ENCODE assay signal across 18 cellular contexts in the genomic region with DNA sequence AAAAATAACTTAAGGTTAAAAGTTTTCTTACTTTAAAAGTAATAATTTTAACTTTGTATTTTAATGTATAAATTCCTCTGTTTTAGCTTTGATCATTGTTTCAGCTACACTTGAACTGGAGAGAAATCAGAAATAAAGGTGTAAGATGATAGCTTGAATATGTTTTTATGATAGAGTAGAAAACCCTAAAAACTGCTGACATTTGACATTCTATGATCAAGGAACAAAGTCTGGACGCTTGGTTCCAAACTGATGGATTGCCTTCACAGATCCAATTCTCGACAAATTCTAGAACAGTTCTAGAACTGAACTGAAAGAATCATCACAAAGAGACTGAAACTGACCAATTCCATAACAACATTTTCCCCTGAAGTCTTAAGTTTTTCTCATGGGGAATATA. TPM values are rescaled to one million over a fixed set of nuclear protein-coding genes. Genes with fewer than 3 reads are reported as not detected.
A peak's percentile ranks its signal among the peaks of the same experiment; 100 is the strongest.
DNase-seq lines count a peak whose midpoint lies in the region; ATAC-seq and TF ChIP-seq lines count a peak whose summit lies in the region.
"Had no signal": no experiment of that assay in that cellular context is flagged by ENCODE, and none has a peak within 500 bp of the region (broad histone marks: within the 10 kb centered on the region; RNA-seq: fewer than 3 reads in every experiment).

Gene ANKRD61, plus strand, starts transcription at position 389 of the 400 bp plus-strand sequence. Its CDS starts 0 bp downstream, at position 389.

- no peak within 1 kb of the TSS for H3K9ac ChIP-seq in H9 (ENCODE audit: extremely low read depth, insufficient read length, low read length)

- H3K36me3 ChIP-seq in upper lobe of right lung, result peaks cover 71% of the 10 kb centered on the region

- H3K27ac ChIP-seq in H9 (ENCODE audit: insufficient read length, low read depth, low read length) (no peak within 1 kb of the TSS), upper lobe of right lung (no peak within 1 kb of the TSS)
- H3K27ac ChIP-seq: pancreas had no signal

- H3K4me3 Mint-ChIP-seq in activated T-cell treated with anti-CD3 and anti-CD28 coated beads, Interleukin-2, amount 50 U/mL, for 72 hours, result no peak within 1 kb of the TSS
- H3K4me3 Mint-ChIP-seq in H9, result no peak within 1 kb of the TSS
- no peak within 1 kb of the TSS for H3K4me3 Mint-ChIP-seq in activated T-helper 2 cell treated with anti-CD3 and anti-CD28 coated beads, Interferon-gamma antibody, Interleukin-2, Interleukin-4, amounts not matched to agents 10 μg/mL and 5 μg/mL and 100 μg/mL, durations not matched to agents 14 hours and 24 hours and 36 hours (ENCODE audit: low read depth)
- peak within 1 kb of the TSS; percentile 89 for H3K4me3 Mint-ChIP-seq in natural killer cell

- TF ChIP-seq CTCF in H9 (conservative IDR thresholded peaks at IDR 0.05), result no peak
- no peak for TF ChIP-seq CTCF in natural killer cell (IDR thresholded peaks at IDR 0.05)
- no peak for TF ChIP-seq CTCF in upper lobe of right lung (IDR thresholded peaks at IDR 0.05)

- no peak within 1 kb of the TSS for H3T11ph ChIP-seq in H9 (ENCODE audit: low read length)

- WGBS in H9 (ENCODE audit: extremely low coverage, insufficient read length, low lambda C conversion rate), result no CpG with 5 or more reads among the region's 2 CpGs

- H3K27me3 Mint-ChIP-seq in activated T-cell treated with anti-CD3 and anti-CD28 coated beads, Interleukin-2, amount 50 U/mL, for 72 hours (ENCODE audit: low read depth), result no peaks in the 10 kb centered on the region
- no peaks in the 10 kb centered on the region for H3K27me3 Mint-ChIP-seq in H9 (ENCODE audit: low read depth)
- H3K27me3 Mint-ChIP-seq in activated T-helper 2 cell treated with anti-CD3 and anti-CD28 coated beads, Interferon-gamma antibody, Interleukin-2, Interleukin-4, amounts not matched to agents 10 μg/mL and 5 μg/mL and 100 μg/mL, durations not matched to agents 14 hours and 24 hours and 36 hours (ENCODE audit: low read depth), result no peaks in the 10 kb centered on the region
- H3K27me3 Mint-ChIP-seq in natural killer cell (ENCODE audit: low read depth in 2 of 2), result no peaks in the 10 kb centered on the region

- no peak for DNase-seq in activated T-cell treated with anti-CD3 and anti-CD28 coated beads, Interleukin-2, amount 50 U/mL, for 72 hours
- no peak for DNase-seq in activated T-cell treated with anti-CD3 and anti-CD28 coated beads, Interleukin-2, amount 50 U/mL, for 1 hour
- no peak for DNase-seq in H9
- DNase-seq in activated T-helper 2 cell treated with anti-CD3 and anti-CD28 coated beads, Interferon-gamma antibody, Interleukin-2, Interleukin-4, amounts not matched to agents 10 μg/mL and 5 μg/mL and 100 μg/mL, durations not matched to agents 14 hours and 24 hours and 36 hours (ENCODE audit: low spot score), result no peak
- DNase-seq in natural killer cell, result no peak
- DNase-seq in upper lobe of right lung, result no peak
- DNase-seq: H7; KBM-7; NCI-H146; NCI-H774; pancreas; stimulated activated CD4-positive, alpha-beta T cell treated with anti-CD3 and anti-CD28 coated beads, Interleukin-15, amount 100 ng/mL, for 24 hours had no signal

- H2BK120ac ChIP-seq in H9 (ENCODE audit: low read depth, low read length, poor library complexity, severe bottlenecking), result no peak within 1 kb of the TSS

- H3K4me1 ChIP-seq in H9 (ENCODE audit: insufficient read depth, low read length) (no peaks in the 10 kb centered on the region), upper lobe of right lung (peaks cover 13% of the 10 kb centered on the region)
- H3K4me1 ChIP-seq: pancreas had no signal

- no peak within 1 kb of the TSS for H3K18ac ChIP-seq in H9 (ENCODE audit: insufficient read length, low read depth, low read length)

- no peak within 1 kb of the TSS for H3K4me3 ChIP-seq in upper lobe of right lung
- H3K4me3 ChIP-seq: pancreas had no signal

- H3K4me2 ChIP-seq in H9 (ENCODE audit: insufficient read depth, insufficient read length, low read length), result no peak within 1 kb of the TSS

- 0 out of 2 replicates have a peak, but pooled peaks cover 2% of the 10 kb centered on the region for H3K79me2 ChIP-seq in H9 (ENCODE audit: insufficient read depth, low read length)

- no peak within 1 kb of the TSS for H2AK5ac ChIP-seq in H9 (ENCODE audit: insufficient read length, low read length)

- H4K5ac ChIP-seq in H9 (ENCODE audit: insufficient read length, low read depth, low read length), result no peak within 1 kb of the TSS

- no peaks in the 10 kb centered on the region for H3K9me3 Mint-ChIP-seq in activated T-cell treated with anti-CD3 and anti-CD28 coated beads, Interleukin-2, amount 50 U/mL, for 72 hours
- H3K9me3 Mint-ChIP-seq in H9 (no peaks in the 10 kb centered on the region), natural killer cell (no peaks in the 10 kb centered on the region)
- no peaks in the 10 kb centered on the region for H3K9me3 Mint-ChIP-seq in activated T-helper 2 cell treated with anti-CD3 and anti-CD28 coated beads, Interferon-gamma antibody, Interleukin-2, Interleukin-4, amounts not matched to agents 10 μg/mL and 5 μg/mL and 100 μg/mL, durations not matched to agents 14 hours and 24 hours and 36 hours

- no peak for ATAC-seq in activated T-cell treated with anti-CD3 and anti-CD28 coated beads, Interleukin-2, amount 50 U/mL, for 72 hours (replicated peaks in 1 of 2)
- no peak for ATAC-seq in natural killer cell
- no peak for ATAC-seq in GM19351 (IDR thresholded peaks at IDR 0.05; ENCODE audit: unreplicated experiment)
- no peak for ATAC-seq in GM21786 (IDR thresholded peaks at IDR 0.05; ENCODE audit: unreplicated experiment)
- no peak for ATAC-seq in upper lobe of right lung
- ATAC-seq: pancreas, Right ventricle myocardium inferior, sciatic nerve had no signal

- H4K8ac ChIP-seq in H9 (replicated peaks; ENCODE audit: insufficient read length, low read depth, low read length), result no peak within 1 kb of the TSS

- H3K36me3 Mint-ChIP-seq in activated T-cell treated with anti-CD3 and anti-CD28 coated beads, Interleukin-2, amount 50 U/mL, for 72 hours (ENCODE audit: insufficient read depth in 2 of 2), result peaks cover 8 to 21% of the 10 kb centered on the region in 2 donors
- H3K36me3 Mint-ChIP-seq in H9 (ENCODE audit: insufficient read depth in 1 of 3, low read depth in 3 of 3), result peaks cover 44 to 89% (median 77%) of the 10 kb centered on the region in 3 experiments
- peaks cover 79% of the 10 kb centered on the region for H3K36me3 Mint-ChIP-seq in activated T-helper 2 cell treated with anti-CD3 and anti-CD28 coated beads, Interferon-gamma antibody, Interleukin-2, Interleukin-4, amounts not matched to agents 10 μg/mL and 5 μg/mL and 100 μg/mL, durations not matched to agents 14 hours and 24 hours and 36 hours (ENCODE audit: low read depth)
- peaks cover under 1% of the 10 kb centered on the region for H3K36me3 Mint-ChIP-seq in natural killer cell

- H4K91ac ChIP-seq in H9 (ENCODE audit: insufficient read length, low read depth, low read length), result no peak within 1 kb of the TSS

- no peaks in the 10 kb centered on the region for H4K20me1 ChIP-seq in H9 (ENCODE audit: control insufficient read depth, insufficient read depth, insufficient read length)

- no peak within 1 kb of the TSS for H3K4ac ChIP-seq in H9 (ENCODE audit: low read depth, low read length)

- no peak within 1 kb of the TSS for H2BK12ac ChIP-seq in H9 (ENCODE audit: insufficient read length, low read depth, low read length)

- H3K27me3 ChIP-seq in H9 (ENCODE audit: insufficient read depth, low read length), result no peaks in the 10 kb centered on the region
- H3K27me3 ChIP-seq in upper lobe of right lung, result no peaks in the 10 kb centered on the region
- H3K27me3 ChIP-seq: pancreas had no signal

- no peak within 1 kb of the TSS for H3K14ac ChIP-seq in H9 (ENCODE audit: insufficient read depth, low read length)

- H3K9me3 ChIP-seq in H9 (ENCODE audit: control insufficient read depth, low read depth, low read length) (no peaks in the 10 kb centered on the region), upper lobe of right lung (no peaks in the 10 kb centered on the region)
- H3K9me3 ChIP-seq: pancreas had no signal

- H2AFZ ChIP-seq in H9 (ENCODE audit: low read length), result no peak within 1 kb of the TSS

- peak within 1 kb of the TSS; percentile 68 for H3K27ac Mint-ChIP-seq in activated T-cell treated with anti-CD3 and anti-CD28 coated beads, Interleukin-2, amount 50 U/mL, for 72 hours
- H3K27ac Mint-ChIP-seq in H9 (peak within 1 kb of the TSS; percentile 10 to 20 (median 12); a peak in 2 of 7 replicates), natural killer cell (peak within 1 kb of the TSS; percentile 89 to 90)
- H3K27ac Mint-ChIP-seq in activated T-helper 2 cell treated with anti-CD3 and anti-CD28 coated beads, Interferon-gamma antibody, Interleukin-2, Interleukin-4, amounts not matched to agents 10 μg/mL and 5 μg/mL and 100 μg/mL, durations not matched to agents 14 hours and 24 hours and 36 hours, result peak within 1 kb of the TSS; percentile 1

- H3K56ac ChIP-seq in H9 (ENCODE audit: insufficient read length, low read depth, low read length), result no peak within 1 kb of the TSS

- intact Hi-C loops in activated T-helper 2 cell treated with anti-CD3 and anti-CD28 coated beads, Interferon-gamma antibody, Interleukin-2, Interleukin-4, amounts not matched to agents 10 μg/mL and 5 μg/mL and 100 μg/mL, durations not matched to agents 14 hours and 24 hours and 36 hours (cut with micrococcal nuclease), result no loop called here
- intact Hi-C loops in natural killer cell (cut with micrococcal nuclease) (no loop called here), upper lobe of right lung (cut with DNase I) (no loop called here)

- no peak within 1 kb of the TSS for H2BK5ac ChIP-seq in H9 (ENCODE audit: insufficient read length, low read length)

- no peak within 1 kb of the TSS for H2BK15ac ChIP-seq in H9 (ENCODE audit: low read depth, low read length)

- peaks cover 20% of the 10 kb centered on the region for H3K4me1 Mint-ChIP-seq in activated T-cell treated with anti-CD3 and anti-CD28 coated beads, Interleukin-2, amount 50 U/mL, for 72 hours (ENCODE audit: low read depth)
- H3K4me1 Mint-ChIP-seq in H9 (peaks cover 2 to 4% of the 10 kb centered on the region in 2 experiments; a peak in 1 of 4 replicates), natural killer cell (peaks cover 44% of the 10 kb centered on the region in 2 donors)
- peaks cover 14% of the 10 kb centered on the region for H3K4me1 Mint-ChIP-seq in activated T-helper 2 cell treated with anti-CD3 and anti-CD28 coated beads, Interferon-gamma antibody, Interleukin-2, Interleukin-4, amounts not matched to agents 10 μg/mL and 5 μg/mL and 100 μg/mL, durations not matched to agents 14 hours and 24 hours and 36 hours (ENCODE audit: low read depth)

- no peaks in the 10 kb centered on the region for H3K23me2 ChIP-seq in H9 (ENCODE audit: insufficient read length, low read depth, low read length, poor library complexity, severe bottlenecking)

- peaks cover 11% of the 10 kb centered on the region for H3K79me1 ChIP-seq in H9 (ENCODE audit: insufficient read depth, low read depth, low read length, poor library complexity, severe bottlenecking)

- H3K23ac ChIP-seq in H9 (ENCODE audit: insufficient read length, low read depth, low read length), result no peak within 1 kb of the TSS

- no peak within 1 kb of the TSS for H2BK20ac ChIP-seq in H9 (ENCODE audit: low read depth, low read length, poor library complexity, severe bottlenecking)

RNA-seq across cellular contexts. Expression of gene ANKRD61, which starts in this region (rescaled TPM):
- total RNA-seq in activated T-cell treated with anti-CD3 and anti-CD28 coated beads, Interleukin-2, amount 50 U/mL, for 72 hours, result not detected
- 0.24 TPM in 1 of 2 replicates, not detected in the other for total RNA-seq in H9 (2021)
- 0.25 and 0.27 TPM in 2 replicates for total RNA-seq in activated T-helper 2 cell treated with anti-CD3 and anti-CD28 coated beads, Interferon-gamma antibody, Interleukin-2, Interleukin-4, amounts not matched to agents 10 μg/mL and 5 μg/mL and 100 μg/mL, durations not matched to agents 14 hours and 24 hours and 36 hours
- not detected for total RNA-seq in natural killer cell
- not detected for total RNA-seq in upper lobe of right lung
- total RNA-seq: glomerular endothelial cell, pancreas, Right ventricle myocardium inferior, temporal lobe had no signal

Comparison
In these comparisons a context has a peak if more than half of its experiments do, and no peak if none do; other contexts are left out.
1. H3K27ac Mint-ChIP-seq: peak in every context shown above with its lines; median percentile 90 in natural killer cell; 68 in activated T-cell treated with anti-CD3 and anti-CD28 coated beads, Interleukin-2, amount 50 U/mL, for 72 hours; 12 in H9; 1 in activated T-helper 2 cell treated with anti-CD3 and anti-CD28 coated beads, Interferon-gamma antibody, Interleukin-2, Interleukin-4, amounts not matched to agents 10 μg/mL and 5 μg/mL and 100 μg/mL, durations not matched to agents 14 hours and 24 hours and 36 hours.